Comparison of ENCODE assay signal across 30 cellular contexts in the genomic region with DNA sequence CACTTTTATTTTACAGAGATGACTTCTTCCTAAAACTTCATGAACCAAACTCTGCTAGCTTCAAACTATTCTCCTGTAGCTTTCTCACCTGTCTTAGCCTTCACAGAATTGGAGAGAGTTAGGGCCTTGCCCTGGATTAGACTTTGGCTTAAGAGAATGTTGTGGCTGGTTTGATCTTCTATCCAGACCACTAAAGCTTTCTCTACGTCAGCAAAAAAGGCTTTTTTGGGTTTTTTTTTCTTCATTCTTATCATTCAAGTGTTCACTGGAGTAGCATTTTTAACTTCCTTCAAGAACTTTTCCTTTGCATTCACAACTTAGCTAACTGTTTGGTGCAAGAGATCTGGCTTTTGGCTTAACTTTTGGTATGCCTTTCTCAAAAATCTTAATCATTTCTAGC. TPM values are rescaled to one million over a fixed set of nuclear protein-coding genes. Genes with fewer than 3 reads are reported as not detected.
DNase-seq lines count a peak whose midpoint lies in the region; ATAC-seq, FAIRE-seq and TF ChIP-seq lines count a peak whose summit lies in the region.
"Had no signal": no experiment of that assay in that cellular context is flagged by ENCODE, and none has a peak within 500 bp of the region (broad histone marks: within the 10 kb centered on the region; RNA-seq: fewer than 3 reads in every experiment).

No MANE protein-coding gene starts in this region.

- no peak for TF ChIP-seq CTCF in HepG2 (CRISPR knock-in tag; IDR thresholded peaks at IDR 0.05)
- no peak for TF ChIP-seq CTCF in right lobe of liver (IDR thresholded peaks at IDR 0.05)
- no peak for TF ChIP-seq CTCF in tibial artery (IDR thresholded peaks at IDR 0.05)
- no peak for TF ChIP-seq CTCF in vagina (IDR thresholded peaks at IDR 0.05)

- no peak for TF ChIP-seq POLR2A in HepG2 (IDR thresholded peaks at IDR 0.05; ENCODE audit: insufficient read depth in 1 of 2, low read depth in 2 of 2, low read length in 2 of 2)
- no peak for TF ChIP-seq POLR2A in right lobe of liver (IDR thresholded peaks at IDR 0.05)
- TF ChIP-seq POLR2A in vagina (IDR thresholded peaks at IDR 0.05): no peak

- no peak overlapping the region for H3K9ac ChIP-seq in HepG2 (ENCODE audit: insufficient read depth, low read depth, low read length)
- H3K9ac ChIP-seq: BLaER1 had no signal

- H3K79me2 ChIP-seq in HepG2 (ENCODE audit: insufficient read depth, low read length): no peaks in the 10 kb centered on the region

- H3K27me3 ChIP-seq in HepG2 (ENCODE audit: control insufficient read depth in 1 of 2, insufficient read depth in 2 of 2, low read length in 2 of 2): no peaks in the 10 kb centered on the region
- no peaks in the 10 kb centered on the region for H3K27me3 ChIP-seq in right lobe of liver
- no peaks in the 10 kb centered on the region for H3K27me3 ChIP-seq in tibial artery
- no peaks in the 10 kb centered on the region for H3K27me3 ChIP-seq in vagina
- H3K27me3 ChIP-seq: BE2C, BLaER1 had no signal

- TF ChIP-seq EP300 in HepG2 (IDR thresholded peaks at IDR 0.05; ENCODE audit: low read depth in 2 of 2, low read length in 2 of 2) (no peak), HepG2 (CRISPR knock-in tag; IDR thresholded peaks at IDR 0.05; ENCODE audit: borderline replicate concordance) (no peak)

- H3K9me3 ChIP-seq in HepG2 (ENCODE audit: low read length): no peaks in the 10 kb centered on the region
- H3K9me3 ChIP-seq in right lobe of liver: no peaks in the 10 kb centered on the region
- H3K9me3 ChIP-seq in tibial artery: peaks cover 0 to 6% (median 0%) of the 10 kb centered on the region in 3 donors
- H3K9me3 ChIP-seq in vagina: no peaks in the 10 kb centered on the region
- H3K9me3 ChIP-seq: BE2C, BLaER1 had no signal

- no peak overlapping the region for H2AFZ ChIP-seq in HepG2 (ENCODE audit: low read length)

- H3K36me3 ChIP-seq in HepG2 (replicated peaks in 1 of 2; ENCODE audit: control insufficient read depth in 1 of 2, insufficient read depth in 2 of 2, low read length in 2 of 2): no peaks in the 10 kb centered on the region
- no peaks in the 10 kb centered on the region for H3K36me3 ChIP-seq in right lobe of liver
- H3K36me3 ChIP-seq in tibial artery: no peaks in the 10 kb centered on the region
- H3K36me3 ChIP-seq in vagina: no peaks in the 10 kb centered on the region
- H3K36me3 ChIP-seq: BE2C, BLaER1 had no signal

- WGBS in HepG2 (ENCODE audit: low lambda C conversion rate): 0% methylated on average over 1 of the region's 1 CpG
- WGBS in right lobe of liver (ENCODE audit: insufficient coverage, low coverage, low lambda C conversion rate, missing lambda C conversion rate): 63% methylated on average over 1 of the region's 1 CpG

- intact Hi-C loops in HepG2 (cut with micrococcal nuclease; ENCODE audit: unreplicated experiment): no loop called here
- intact Hi-C loops in right lobe of liver (cut with DNase I): no loop called here
- intact Hi-C loops in tibial artery (cut with DNase I; ENCODE audit: low total_unique reads): no loop called here
- intact Hi-C loops in vagina (cut with DNase I): no loop called here

- no peak overlapping the region for H3K4me3 ChIP-seq in HepG2 (replicated peaks in 1 of 3; ENCODE audit: insufficient read depth in 1 of 3, low read depth in 2 of 3, low read length in 3 of 3)
- no peak overlapping the region for H3K4me3 ChIP-seq in right lobe of liver
- H3K4me3 ChIP-seq in tibial artery: no peak overlapping the region
- no peak overlapping the region for H3K4me3 ChIP-seq in vagina
- H3K4me3 ChIP-seq: BLaER1, GM12878 had no signal

- DNase-seq in HepG2 (ENCODE audit: low spot score) (no peak), right lobe of liver (no peak), astrocyte of the hippocampus (ENCODE audit: low read depth, low spot score) (peak; percentile 11), tibial artery (no peak), vagina (ENCODE audit: extremely low spot score in 2 of 2) (no peak)
- DNase-seq: ACHN; BE2C; C1 segment of cervical spinal cord; CD4-positive, alpha-beta memory T cell; CD4-positive, CD25-positive, alpha-beta regulatory T cell; CD8-positive, alpha-beta memory T cell; COR-L47; DMS 273 treated with DMSO at 0.1 percent for 48 hours; DMS153; DMS53; DMS79; DND-41; EL; GDM1 had no signal

- no peaks in the 10 kb centered on the region for H4K20me1 ChIP-seq in HepG2 (ENCODE audit: insufficient read depth, low read length)
- H4K20me1 ChIP-seq: BLaER1 had no signal

- TF ChIP-seq RAD21 in HepG2 (CRISPR knock-in tag; IDR thresholded peaks at IDR 0.05): no peak

- POLR2A ChIA-PET in HepG2 (lab: Yijun Ruan, JAX): no interaction called here

- H3K27ac ChIP-seq in HepG2 (ENCODE audit: extremely low read length, insufficient read depth, low read length) (no peak overlapping the region), right lobe of liver (no peak overlapping the region), tibial artery (no peak overlapping the region), vagina (no peak overlapping the region)
- H3K27ac ChIP-seq: 22Rv1, BLaER1 had no signal

- CTCF ChIA-PET in HepG2 (lab: Yijun Ruan, JAX; ENCODE audit: low intra/inter-chr PET ratio, low total read pairs): no interaction called here

- no peak for FAIRE-seq in HepG2 (lab: Jason Lieb, UNC)
- FAIRE-seq: GM12878, GM12892, GM18507 had no signal

- ATAC-seq in HepG2 (no peak), right lobe of liver (no peak)
- ATAC-seq: GM12878 had no signal

- H3K4me1 ChIP-seq in HepG2 (ENCODE audit: insufficient read depth, low read length) (no peaks in the 10 kb centered on the region), right lobe of liver (no peaks in the 10 kb centered on the region), tibial artery (no peaks in the 10 kb centered on the region), vagina (no peaks in the 10 kb centered on the region)
- H3K4me1 ChIP-seq: BE2C, BLaER1 had no signal

- no TSS peak for BruUV-seq in HepG2 (replicated peaks; lab: Mats Ljungman, UMichigan)

- in situ Hi-C loops in HepG2 (cut with HindIII; ENCODE audit: extremely low pct_ligation_motif_present, low pct_unique_long_range_greater_than_20kb): no loop called here

- no peak overlapping the region for H3K4me2 ChIP-seq in HepG2 (ENCODE audit: low read depth, low read length)
- H3K4me2 ChIP-seq: BLaER1 had no signal

TF ChIP-seq in HepG2, 621 proteins besides CTCF, POLR2A, EP300 and RAD21:
- TF ChIP-seq MAFK (conservative IDR thresholded peaks at IDR 0.05 in 1 of 2, IDR thresholded peaks at IDR 0.05 in 1 of 2; ENCODE audit: low read length in 2 of 2) (peak; percentile 28 to 65; a peak in 2 of 4 replicates), MAFF (IDR thresholded peaks at IDR 0.05; ENCODE audit: low read depth, low read length) (0 out of 2 replicates have a peak, but pooled peaks have one; percentile 36), ARNT2 (CRISPR knock-in tag; IDR thresholded peaks at IDR 0.05; ENCODE audit: low read depth) (no peak)

RNA-seq across cellular contexts. Expression of a gene that starts 19.3 kb away (rescaled TPM):
- total RNA-seq in HepG2 (2016; rRNA removed; fragmentation: Illumina TruSeq; extraction: Trizol) (not detected in 2 replicates), right lobe of liver (not detected), vagina (not detected)
- not detected in 2 replicates for total RNA-seq in HepG2 (2016; cell fraction: cytosol; rRNA removed; fragmentation: Illumina TruSeq; extraction: Trizol; ENCODE audit: low read depth)
- not detected in 2 replicates for total RNA-seq in HepG2 (2016; cell fraction: insoluble cytoplasmic fraction; rRNA removed; fragmentation: Illumina TruSeq; extraction: Trizol)
- not detected in 2 replicates for total RNA-seq in HepG2 (2016; cell fraction: membrane; rRNA removed; fragmentation: Illumina TruSeq; extraction: Trizol)
- not detected in 2 replicates for total RNA-seq in HepG2 (2016; cell fraction: nucleus; rRNA removed; fragmentation: Illumina TruSeq; extraction: Trizol)
- not detected in 2 replicates for polyA plus RNA-seq in HepG2 (2011; rRNA removed)
- polyA plus RNA-seq in HepG2 (2011; cell fraction: cytosol; rRNA removed): not detected in 2 replicates
- not detected in 2 replicates for polyA plus RNA-seq in HepG2 (2011; cell fraction: nucleus; rRNA removed)
- polyA plus RNA-seq in HepG2 (2012): not detected in 2 replicates
- not detected in 2 replicates for polyA plus RNA-seq in HepG2 (2016; cell fraction: cytosol; fragmentation: Illumina TruSeq; extraction: Trizol; ENCODE audit: low read depth)
- polyA plus RNA-seq in HepG2 (2016; cell fraction: insoluble cytoplasmic fraction; fragmentation: Illumina TruSeq; extraction: Trizol; ENCODE audit: low read depth): not detected in 2 replicates
- polyA plus RNA-seq in HepG2 (2016; cell fraction: membrane; fragmentation: Illumina TruSeq; extraction: Trizol; ENCODE audit: low read depth): not detected in 2 replicates
- polyA plus RNA-seq in HepG2 (2016; cell fraction: nucleus; fragmentation: Illumina TruSeq; extraction: Trizol; ENCODE audit: insufficient read depth, low read depth): not detected in 2 replicates
- polyA minus RNA-seq in HepG2 (2011; rRNA and poly(A)+ RNA removed; ENCODE audit: low replicate concordance): not detected in 2 replicates
- polyA minus RNA-seq in HepG2 (2011; cell fraction: cytosol; rRNA and poly(A)+ RNA removed): not detected in 2 replicates
- polyA minus RNA-seq in HepG2 (2011; cell fraction: nucleus; rRNA and poly(A)+ RNA removed): not detected in 2 replicates
- total RNA-seq: A172; A673; CD4-positive, alpha-beta memory T cell; CD4-positive, CD25-positive, alpha-beta regulatory T cell; CD8-positive, alpha-beta memory T cell; Daoy; G401; GM12878 had no signal
- polyA plus RNA-seq: AG04450; CD14-positive monocyte; CD4-positive, alpha-beta memory T cell; CD4-positive, CD25-positive, alpha-beta regulatory T cell; CD8-positive, alpha-beta memory T cell; GM12878 had no signal

RNA-seq across cellular contexts. Expression of a gene that starts 31.9 kb away (rescaled TPM):
- not detected in 2 replicates for total RNA-seq in HepG2 (2016; rRNA removed; fragmentation: Illumina TruSeq; extraction: Trizol)
- total RNA-seq in HepG2 (2016; cell fraction: cytosol; rRNA removed; fragmentation: Illumina TruSeq; extraction: Trizol; ENCODE audit: low read depth): not detected in 2 replicates
- total RNA-seq in HepG2 (2016; cell fraction: insoluble cytoplasmic fraction; rRNA removed; fragmentation: Illumina TruSeq; extraction: Trizol): not detected in 2 replicates
- total RNA-seq in HepG2 (2016; cell fraction: membrane; rRNA removed; fragmentation: Illumina TruSeq; extraction: Trizol): not detected in 2 replicates
- not detected in 2 replicates for total RNA-seq in HepG2 (2016; cell fraction: nucleus; rRNA removed; fragmentation: Illumina TruSeq; extraction: Trizol)
- polyA plus RNA-seq in HepG2 (2011; rRNA removed): not detected in 2 replicates
- polyA plus RNA-seq in HepG2 (2011; cell fraction: cytosol; rRNA removed): not detected in 2 replicates
- not detected in 2 replicates for polyA plus RNA-seq in HepG2 (2011; cell fraction: nucleus; rRNA removed)
- not detected in 2 replicates for polyA plus RNA-seq in HepG2 (2012)
- polyA plus RNA-seq in HepG2 (2016; cell fraction: cytosol; fragmentation: Illumina TruSeq; extraction: Trizol; ENCODE audit: low read depth): not detected in 2 replicates
- polyA plus RNA-seq in HepG2 (2016; cell fraction: insoluble cytoplasmic fraction; fragmentation: Illumina TruSeq; extraction: Trizol; ENCODE audit: low read depth): not detected in 2 replicates
- polyA plus RNA-seq in HepG2 (2016; cell fraction: membrane; fragmentation: Illumina TruSeq; extraction: Trizol; ENCODE audit: low read depth): not detected in 2 replicates
- not detected in 2 replicates for polyA plus RNA-seq in HepG2 (2016; cell fraction: nucleus; fragmentation: Illumina TruSeq; extraction: Trizol; ENCODE audit: insufficient read depth, low read depth)
- not detected in 2 replicates for polyA minus RNA-seq in HepG2 (2011; rRNA and poly(A)+ RNA removed; ENCODE audit: low replicate concordance)
- polyA minus RNA-seq in HepG2 (2011; cell fraction: cytosol; rRNA and poly(A)+ RNA removed): not detected in 2 replicates
- not detected in 2 replicates for polyA minus RNA-seq in HepG2 (2011; cell fraction: nucleus; rRNA and poly(A)+ RNA removed)
- total RNA-seq in right lobe of liver: 10 to 100 TPM; 17.9 to 67.8 (median 42.8) TPM
- total RNA-seq in vagina: 57.7 TPM
- total RNA-seq: A673; CD4-positive, alpha-beta memory T cell; CD4-positive, CD25-positive, alpha-beta regulatory T cell; CD8-positive, alpha-beta memory T cell had no signal
- polyA plus RNA-seq: CD14-positive monocyte; CD4-positive, alpha-beta memory T cell; CD4-positive, CD25-positive, alpha-beta regulatory T cell; CD8-positive, alpha-beta memory T cell had no signal

Comparison
In these comparisons a context has a peak if more than half of its experiments do, and no peak if none do; other contexts are left out.
1. RNA of a gene that starts 31.9 kb away (total RNA-seq): 57.7 TPM in vagina (single experiment) and 17.9 to 67.8 TPM in right lobe of liver; not detected in HepG2; every median in the first group is over 10 times any median in the second.